ENCODE assay signal across 8 cellular contexts in the genomic region with DNA sequence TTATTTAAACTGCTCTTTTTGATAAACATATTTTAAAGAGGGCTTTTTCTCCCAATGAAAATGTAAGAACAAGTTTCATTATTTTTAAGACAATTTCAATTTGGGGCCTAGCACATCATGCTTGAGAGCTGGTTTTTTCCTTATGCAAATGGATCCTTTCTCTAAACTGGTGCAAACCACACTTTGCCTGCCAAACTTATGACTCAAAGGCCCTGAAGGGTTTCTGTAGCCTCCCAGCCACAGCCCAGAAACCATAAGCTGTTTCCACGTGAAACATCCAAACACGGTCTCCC. TPM values are rescaled to one million over a fixed set of nuclear protein-coding genes. Genes with fewer than 3 reads are reported as not detected.
DNase-seq lines count a peak whose midpoint lies in the region; TF ChIP-seq lines count a peak whose summit lies in the region.

No MANE protein-coding gene starts in this region.

- H3K27ac ChIP-seq in CD4-positive, alpha-beta memory T cell (ENCODE audit: low read depth, low read length), result peak overlapping the region; percentile 46
- H3K27ac ChIP-seq in OCI-LY1 (ENCODE audit: low read depth, low read length, poor library complexity, severe bottlenecking), result peak overlapping the region; percentile 9
- H3K27ac ChIP-seq in duodenal mucosa (ENCODE audit: low read depth, low read length), result no peak overlapping the region
- peak overlapping the region; percentile 39 for H3K27ac ChIP-seq in neuronal stem cell (replicated peaks; ENCODE audit: low read length)

- no peaks in the 10 kb centered on the region for H3K27me3 Mint-ChIP-seq in CD4-positive, alpha-beta memory T cell

- H4K20me1 ChIP-seq in OCI-LY1 (ENCODE audit: insufficient read depth, low read length), result no peaks in the 10 kb centered on the region

- no peaks in the 10 kb centered on the region for H3K9me3 Mint-ChIP-seq in CD4-positive, alpha-beta memory T cell

- peaks cover 0 to 2% of the 10 kb centered on the region in 2 donors for H3K36me3 Mint-ChIP-seq in CD4-positive, alpha-beta memory T cell

- H3K27ac Mint-ChIP-seq in CD4-positive, alpha-beta memory T cell, result peak overlapping the region; percentile 91 to 97 (median 95)

- no peak overlapping the region for H2AFZ ChIP-seq in OCI-LY1 (ENCODE audit: low read length)
- peak overlapping the region; percentile 77 for H2AFZ ChIP-seq in neuronal stem cell (ENCODE audit: low read length)

- H3K79me1 ChIP-seq in neuronal stem cell (ENCODE audit: low read depth, low read length), result peaks cover 5% of the 10 kb centered on the region

- no peak overlapping the region for H2AK5ac ChIP-seq in neuronal stem cell (ENCODE audit: low read depth, low read length)

- H2BK15ac ChIP-seq in neuronal stem cell (ENCODE audit: low read length), result no peak overlapping the region

- no peak overlapping the region for H4K8ac ChIP-seq in neuronal stem cell (ENCODE audit: low read depth, low read length)

- no peak overlapping the region for H3K9ac ChIP-seq in OCI-LY1 (ENCODE audit: low read length)
- peak overlapping the region in 1 of 2 donors; percentile 53 for H3K9ac ChIP-seq in duodenal mucosa (ENCODE audit: low read depth in 1 of 2, low read length in 2 of 2)
- H3K9ac ChIP-seq in neuronal stem cell (ENCODE audit: low read depth, low read length, poor library complexity), result no peak overlapping the region

- no peaks in the 10 kb centered on the region for H3K27me3 ChIP-seq in CD4-positive, alpha-beta memory T cell (ENCODE audit: insufficient read depth, low read length)
- H3K27me3 ChIP-seq in OCI-LY1 (ENCODE audit: insufficient read depth, low read length), result no peaks in the 10 kb centered on the region
- no peaks in the 10 kb centered on the region for H3K27me3 ChIP-seq in duodenal mucosa (ENCODE audit: control insufficient read depth in 1 of 2, insufficient read depth in 2 of 2, low read length in 2 of 2)
- H3K27me3 ChIP-seq in neuronal stem cell (ENCODE audit: control insufficient read depth in 3 of 3, insufficient read depth in 3 of 3, low read depth in 1 of 3, low read length in 3 of 3), result peaks cover 0 to 2% (median 0%) of the 10 kb centered on the region in 3 experiments

- no peaks in the 10 kb centered on the region for H3K36me3 ChIP-seq in CD4-positive, alpha-beta memory T cell (ENCODE audit: insufficient read depth, low read length)
- H3K36me3 ChIP-seq in OCI-LY1 (ENCODE audit: insufficient read depth, low read length) (peaks cover 16% of the 10 kb centered on the region), duodenal mucosa (ENCODE audit: control insufficient read depth in 1 of 2, insufficient read depth in 2 of 2, low read length in 2 of 2) (no peaks in the 10 kb centered on the region), neuronal stem cell (replicated peaks in 1 of 2; ENCODE audit: control insufficient read depth in 2 of 2, insufficient read depth in 2 of 2, low read length in 2 of 2) (peaks cover 0 to 13% of the 10 kb centered on the region in 2 donors)

- peak overlapping the region in 1 of 2 donors; percentile 35 for H3K4me3 ChIP-seq in CD4-positive, alpha-beta memory T cell (ENCODE audit: low read length in 2 of 2)
- peak overlapping the region; percentile 45 for H3K4me3 ChIP-seq in OCI-LY1 (ENCODE audit: low read depth, low read length, poor library complexity, severe bottlenecking)
- H3K4me3 ChIP-seq in duodenal mucosa (ENCODE audit: low read depth in 1 of 2, low read length in 2 of 2), result peak overlapping the region; percentile 62 to 69
- peak overlapping the region in 1 of 2 donors; percentile 40 for H3K4me3 ChIP-seq in neuronal stem cell (ENCODE audit: low read length in 2 of 2)

- intact Hi-C loops in CD4-positive, alpha-beta memory T cell (cut with micrococcal nuclease), result loop anchor here (1.0 to 2.0 kb wide), 4 partner anchors 9 to 1064 kb away; partner anchors contain the start of genes SERINC1 and TBC1D32

- H3K79me2 ChIP-seq in OCI-LY1 (ENCODE audit: insufficient read depth, low read length), result peaks cover 45% of the 10 kb centered on the region

- H2BK5ac ChIP-seq in neuronal stem cell (ENCODE audit: low read length), result no peak overlapping the region

- peaks cover 36% of the 10 kb centered on the region for H3K4me1 ChIP-seq in CD4-positive, alpha-beta memory T cell (ENCODE audit: insufficient read depth, low read length)
- peaks cover 25% of the 10 kb centered on the region for H3K4me1 ChIP-seq in OCI-LY1 (ENCODE audit: insufficient read depth, low read length, severe bottlenecking)
- H3K4me1 ChIP-seq in duodenal mucosa (ENCODE audit: control insufficient read depth in 1 of 2, insufficient read depth in 2 of 2, low read length in 2 of 2), result peaks cover 11 to 15% of the 10 kb centered on the region in 2 donors
- H3K4me1 ChIP-seq in neuronal stem cell (ENCODE audit: control insufficient read depth in 2 of 2, insufficient read depth in 1 of 2, low read depth in 1 of 2, low read length in 2 of 2), result peaks cover 3 to 5% of the 10 kb centered on the region in 2 donors

- H3K4me3 Mint-ChIP-seq in CD4-positive, alpha-beta memory T cell, result peak overlapping the region; percentile 76 to 98 (median 97)

- no peak overlapping the region for H2BK120ac ChIP-seq in neuronal stem cell (ENCODE audit: low read depth, low read length)

- H3K9me2 ChIP-seq in OCI-LY1 (ENCODE audit: low read depth, low read length), result no peaks in the 10 kb centered on the region

- H3K14ac ChIP-seq in neuronal stem cell (ENCODE audit: low read length), result no peak overlapping the region

- peaks cover 24 to 31% (median 28%) of the 10 kb centered on the region in 4 donors for H3K4me1 Mint-ChIP-seq in CD4-positive, alpha-beta memory T cell

- no peak for TF ChIP-seq CTCF in OCI-LY1 (IDR thresholded peaks at IDR 0.05; ENCODE audit: low read length)

- POLR2A ChIA-PET in CD4-positive, alpha-beta memory T cell (lab: Charles Lee; ENCODE audit: partially characterized antibody), result interaction anchor here (1.1 to 1.6 kb wide), 3 partner anchors 10 to 73 kb away, joined by 6 to 30 read pairs (median 10); partner anchors contain the start of gene SERINC1

- H3K18ac ChIP-seq in neuronal stem cell (ENCODE audit: low read length), result peak overlapping the region; percentile 27

- no CpG with 5 or more reads among the region's 2 CpGs for WGBS in neuronal stem cell (ENCODE audit: extremely low coverage in 2 of 2, insufficient read length in 2 of 2, insufficient replicate concordance in 1 of 2), 2 donors

- H3F3A ChIP-seq in OCI-LY1 (ENCODE audit: insufficient read depth, low read length), result no peaks in the 10 kb centered on the region

- no peak for DNase-seq in CD4-positive, alpha-beta memory T cell
- DNase-seq in neuronal stem cell (ENCODE audit: low spot score) (no peak), NCI-H1417 (lab: John Stamatoyannopoulos, UW) (no peak), DMS114 treated with DMSO at 0.1 percent for 48 hours (lab: John Stamatoyannopoulos, UW; ENCODE audit: unreplicated experiment) (no peak), NCI-H345 (lab: John Stamatoyannopoulos, UW) (no peak), cortex of kidney (lab: John Stamatoyannopoulos, UW) (no peak)

- H3K4ac ChIP-seq in neuronal stem cell (ENCODE audit: low read length), result no peak overlapping the region

- no peaks in the 10 kb centered on the region for H3K9me3 ChIP-seq in CD4-positive, alpha-beta memory T cell (ENCODE audit: control insufficient read depth in 1 of 2, low read length in 2 of 2)
- H3K9me3 ChIP-seq in OCI-LY1 (ENCODE audit: low read length) (no peaks in the 10 kb centered on the region), duodenal mucosa (ENCODE audit: control insufficient read depth in 1 of 2, low read length in 2 of 2) (no peaks in the 10 kb centered on the region), neuronal stem cell (replicated peaks in 1 of 2; ENCODE audit: control insufficient read depth in 2 of 2, insufficient read depth in 1 of 2, low read depth in 1 of 2, low read length in 2 of 2) (peaks cover 0 to 3% of the 10 kb centered on the region in 2 donors)

- H4K91ac ChIP-seq in neuronal stem cell (ENCODE audit: low read depth, low read length, poor library complexity), result no peak overlapping the region

- H3K23ac ChIP-seq in neuronal stem cell (ENCODE audit: low read depth, low read length, poor library complexity), result no peak overlapping the region

- CTCF ChIA-PET in CD4-positive, alpha-beta memory T cell (lab: Charles Lee; ENCODE audit: partially characterized antibody), result interaction anchor here (0.9 to 1.5 kb wide), 5 partner anchors 10 to 18 kb away, joined by 3 to 14 read pairs (median 4); no protein-coding TSS in a partner anchor

- H3K4me2 ChIP-seq in OCI-LY1 (ENCODE audit: low read length) (peak overlapping the region; percentile 49), neuronal stem cell (ENCODE audit: insufficient read depth, low read length, poor library complexity, severe bottlenecking) (peak overlapping the region; percentile 31)

- H2BK12ac ChIP-seq in neuronal stem cell (ENCODE audit: low read length), result no peak overlapping the region

RNA-seq across cellular contexts. Expression of gene HSF2, which starts 0.5 kb away (rescaled TPM):
- total RNA-seq in CD4-positive, alpha-beta memory T cell, result 10 to 100 TPM; 15.7 to 17.4 TPM
- polyA plus RNA-seq in CD4-positive, alpha-beta memory T cell, result 10 to 100 TPM; 15.8 to 20.7 TPM
- 36.5 TPM for polyA plus RNA-seq in neuronal stem cell (2013, experiment 1 of 2)
- 36.6 TPM for polyA plus RNA-seq in neuronal stem cell (2013, experiment 2 of 2)
